Comparison of ENCODE assay signal across 34 cellular contexts in genomic region chr5:106163233-106163632, GRCh38.
"Had no signal": no experiment of that assay in that cellular context is flagged by ENCODE, and none has a peak within 500 bp of the region (broad histone marks: within the 10 kb centered on the region; RNA-seq: fewer than 3 reads in every experiment).

No MANE protein-coding gene starts in this region.

- H3K4me3 ChIP-seq: MG63 had no signal

- H3K9me3 ChIP-seq: MG63 had no signal

- H3K36me3 ChIP-seq: MG63 had no signal

- DNase-seq: Karpas-422, Kasumi-1, MG63, MM.1S, MV-4-11, NCI-H1048, NCI-H1092, NCI-H1092 treated with DMSO at 0.1 percent for 48 hours, NCI-H1105, NCI-H1105 treated with DMSO at 0.1 percent for 48 hours, NCI-H1417, NCI-H1417 treated with DMSO at 0.1 percent for 48 hours, NCI-H1436, NCI-H1436 treated with DMSO at 0.1 percent for 48 hours, NCI-H146, NCI-H1694, NCI-H1694 treated with DMSO at 0.1 percent for 48 hours, NCI-H187, NCI-H187 treated with DMSO at 0.1 percent for 48 hours, NCI-H1930, NCI-H2029, NCI-H2029 treated with DMSO at 0.1 percent for 48 hours, NCI-H2081, NCI-H2081 treated with DMSO at 0.1 percent for 48 hours, NCI-H2107, NCI-H2171, NCI-H2171 treated with DMSO at 0.1 percent for 48 hours, NCI-H2227 treated with DMSO at 0.1 percent for 48 hours, NCI-H226, NCI-H345, NCI-H446, NCI-H446 treated with DMSO at 0.1 percent for 48 hours, NCI-H510A, NCI-H510A treated with DMSO at 0.1 percent for 48 hours had no signal
